Comparison of ENCODE assay signal across 1 cellular context in genomic region chr17:36000730-36001108, GRCh38.
TF ChIP-seq lines count a peak whose summit lies in the region.

No MANE protein-coding gene starts in this region.

TF ChIP-seq in HepG2, 621 proteins besides CTCF, POLR2A, EP300 and RAD21 (continues in another document):
- TF ChIP-seq SPEN (CRISPR knock-in tag; IDR thresholded peaks at IDR 0.05; ENCODE audit: low read depth) (no peak), CSRNP2 (CRISPR knock-in tag; conservative IDR thresholded peaks at IDR 0.05; ENCODE audit: low read depth) (no peak), ZNF263 (CRISPR knock-in tag; IDR thresholded peaks at IDR 0.05) (0 out of 2 replicates have a peak, but pooled peaks have one; percentile 0), NFIC (IDR thresholded peaks at IDR 0.05; ENCODE audit: low read length) (peak; percentile 54; the same call in 1 of the 2 replicates), CHD4 (IDR thresholded peaks at IDR 0.05; ENCODE audit: borderline replicate concordance, low read length) (no peak), ZSCAN22 (CRISPR knock-in tag; IDR thresholded peaks at IDR 0.05) (no peak), CHD2 (IDR thresholded peaks at IDR 0.05; ENCODE audit: low read depth, low read length) (no peak), GABPB1 (CRISPR knock-in tag; IDR thresholded peaks at IDR 0.05) (no peak), ZNF33B (CRISPR knock-in tag; IDR thresholded peaks at IDR 0.05) (no peak), PRDM4 (CRISPR knock-in tag; IDR thresholded peaks at IDR 0.05; ENCODE audit: borderline replicate concordance) (no peak), HNRNPL (IDR thresholded peaks at IDR 0.05; ENCODE audit: low read depth, low read length) (no peak), ZMAT5 (CRISPR knock-in tag; IDR thresholded peaks at IDR 0.05; ENCODE audit: borderline replicate concordance, low read depth) (no peak), SNRNP70 (IDR thresholded peaks at IDR 0.05; ENCODE audit: low read depth, low read length) (no peak), GATAD2A (CRISPR knock-in tag; IDR thresholded peaks at IDR 0.05) (peak; percentile 82), MATR3 (CRISPR knock-in tag; IDR thresholded peaks at IDR 0.05) (no peak), FOSL2 (CRISPR knock-in tag; IDR thresholded peaks at IDR 0.05) (peak; percentile 80), ZSCAN12 (CRISPR knock-in tag; IDR thresholded peaks at IDR 0.05) (no peak), THRA (CRISPR knock-in tag; IDR thresholded peaks at IDR 0.05; ENCODE audit: borderline replicate concordance) (peak; percentile 57; the same call in 1 of the 2 replicates), HDAC6 (IDR thresholded peaks at IDR 0.05; ENCODE audit: low read depth, low read length) (no peak), MED8 (CRISPR knock-in tag; IDR thresholded peaks at IDR 0.05; ENCODE audit: insufficient replicate concordance) (peak; percentile 31), ZNF749 (CRISPR knock-in tag; IDR thresholded peaks at IDR 0.05; ENCODE audit: borderline replicate concordance) (no peak), ZNF430 (CRISPR knock-in tag; IDR thresholded peaks at IDR 0.05) (no peak), CCAR2 (optimal IDR thresholded peaks at IDR 0.05; ENCODE audit: low read depth, low read length) (no peak), THAP11 (CRISPR knock-in tag; IDR thresholded peaks at IDR 0.05) (no peak; the same call in 1 of the 2 replicates), TOPORS (CRISPR knock-in tag; IDR thresholded peaks at IDR 0.05) (no peak), SOX5 (CRISPR knock-in tag; IDR thresholded peaks at IDR 0.05; ENCODE audit: borderline replicate concordance) (peak; percentile 68; the same call in 1 of the 2 replicates), ZXDC (CRISPR knock-in tag; IDR thresholded peaks at IDR 0.05) (no peak), ZNF367 (CRISPR knock-in tag; IDR thresholded peaks at IDR 0.05; ENCODE audit: borderline replicate concordance) (no peak), RXRB (CRISPR knock-in tag; IDR thresholded peaks at IDR 0.05; ENCODE audit: borderline replicate concordance) (peak; percentile 95), NR1H2 (CRISPR knock-in tag; IDR thresholded peaks at IDR 0.05; ENCODE audit: borderline replicate concordance, low read depth) (no peak), ZNF839 (CRISPR knock-in tag; IDR thresholded peaks at IDR 0.05; ENCODE audit: borderline replicate concordance) (no peak), ZNF878 (CRISPR knock-in tag; IDR thresholded peaks at IDR 0.05) (0 out of 2 replicates have a peak, but pooled peaks have one; percentile 31), KMT2A (CRISPR knock-in tag; IDR thresholded peaks at IDR 0.05) (no peak), NCOA2 (CRISPR knock-in tag; IDR thresholded peaks at IDR 0.05) (peak; percentile 78), BCL6 (CRISPR knock-in tag; IDR thresholded peaks at IDR 0.05) (peak; percentile 82), TBL1XR1 (IDR thresholded peaks at IDR 0.05; ENCODE audit: borderline replicate concordance, low read length, partially characterized antibody) (no peak), CEBPG (CRISPR knock-in tag; IDR thresholded peaks at IDR 0.05) (peak; percentile 19; the same call in 1 of the 2 replicates), KDM1A (CRISPR knock-in tag; IDR thresholded peaks at IDR 0.05) (no peak), TCF7 (IDR thresholded peaks at IDR 0.05; ENCODE audit: low read depth) (peak; percentile 42), DPF2 (CRISPR knock-in tag; IDR thresholded peaks at IDR 0.05; ENCODE audit: borderline replicate concordance, low read depth) (peak; percentile 24; the same call in 1 of the 2 replicates), KDM5A (IDR thresholded peaks at IDR 0.05; ENCODE audit: borderline replicate concordance, low read length) (no peak; the same call in 1 of the 2 replicates), FOXA3 (CRISPR knock-in tag; IDR thresholded peaks at IDR 0.05) (peak; percentile 76), HOXA3 (CRISPR knock-in tag; IDR thresholded peaks at IDR 0.05) (no peak), FOXK2 (IDR thresholded peaks at IDR 0.05) (no peak), TIGD3 (CRISPR knock-in tag; IDR thresholded peaks at IDR 0.05; ENCODE audit: borderline replicate concordance) (no peak), ZEB1 (IDR thresholded peaks at IDR 0.05; ENCODE audit: insufficient replicate concordance, low read depth) (peak; percentile 45), MLLT10 (CRISPR knock-in tag; IDR thresholded peaks at IDR 0.05) (no peak), ZNF609 (CRISPR knock-in tag; IDR thresholded peaks at IDR 0.05; ENCODE audit: borderline replicate concordance) (peak; percentile 67; the same call in 1 of the 2 replicates), HMGA1 (CRISPR knock-in tag; conservative IDR thresholded peaks at IDR 0.05) (no peak), HNF1B (CRISPR knock-in tag; IDR thresholded peaks at IDR 0.05) (no peak), ZNF552 (CRISPR knock-in tag; IDR thresholded peaks at IDR 0.05; ENCODE audit: borderline replicate concordance) (no peak), RBFOX2 (IDR thresholded peaks at IDR 0.05; ENCODE audit: low read depth, low read length) (no peak), RXRA (CRISPR knock-in tag; IDR thresholded peaks at IDR 0.05) (peak; percentile 93; the same call in 1 of the 2 replicates), EEA1 (CRISPR knock-in tag; IDR thresholded peaks at IDR 0.05; ENCODE audit: borderline replicate concordance) (no peak), ARID2 (CRISPR knock-in tag; IDR thresholded peaks at IDR 0.05; ENCODE audit: borderline replicate concordance) (no peak), MYC (CRISPR knock-in tag; IDR thresholded peaks at IDR 0.05; ENCODE audit: borderline replicate concordance) (no peak), PCBP1 (IDR thresholded peaks at IDR 0.05; ENCODE audit: borderline replicate concordance, low read depth, low read length) (no peak)
